23 cellular contexts compared by ENCODE assay signal in genomic region chrX:83934220-83934619, GRCh38.
DNase-seq lines count a peak whose midpoint lies in the region; ATAC-seq, FAIRE-seq and TF ChIP-seq lines count a peak whose summit lies in the region.
"Had no signal": no experiment of that assay in that cellular context is flagged by ENCODE, and none has a peak within 500 bp of the region (broad histone marks: within the 10 kb centered on the region; RNA-seq: fewer than 3 reads in every experiment).

No MANE protein-coding gene starts in this region.

- no peak overlapping the region for H3K18ac ChIP-seq in H1 (ENCODE audit: extremely low read depth, low read length)

- H3K4me3 ChIP-seq in SK-N-SH (ENCODE audit: low read depth in 2 of 2, low read length in 1 of 2) (no peak overlapping the region), H1 (ENCODE audit: extremely low read depth in 1 of 4, insufficient read depth in 2 of 4, low read depth in 3 of 4, low read length in 4 of 4) (no peak overlapping the region), WERI-Rb-1 (ENCODE audit: low read depth, low read length) (no peak overlapping the region)
- H3K4me3 ChIP-seq: body of pancreas, K562, left ventricle myocardium inferior had no signal

- no peak overlapping the region for H2BK20ac ChIP-seq in H1 (ENCODE audit: low read length)

- H3K4me3 Mint-ChIP-seq in natural killer cell treated with Interleukin-12 subunit alpha and Interleukin-12 subunit beta and Interleukin-15 and Interleukin-18, amount 100 ng/mL, for 72 hours: no peak overlapping the region
- H3K4me3 Mint-ChIP-seq: activated naive CD8-positive, alpha-beta T cell; CD4-positive, alpha-beta memory T cell; stimulated activated naive CD8-positive, alpha-beta T cell treated with anti-CD3 and anti-CD28 coated beads, Interleukin-15, Interleukin-2, amounts not matched to agents 100 ng/mL and 50 ng/mL, for 24 hours; T-helper 2 cell treated with Interferon-gamma antibody and Interleukin-4, amounts not matched to agents 5 μg/mL and 100 μg/mL, for 36 hours had no signal

- no peak for TF ChIP-seq EP300 in SK-N-SH (IDR thresholded peaks at IDR 0.05; ENCODE audit: borderline replicate concordance in 1 of 2, low read depth in 1 of 2, low read length in 1 of 2)
- no peak for TF ChIP-seq EP300 in H1 (IDR thresholded peaks at IDR 0.05; ENCODE audit: borderline replicate concordance in 1 of 2, low read depth in 2 of 2, low read length in 2 of 2)

- WGBS in SK-N-SH (ENCODE audit: low lambda C conversion rate): 14% methylated on average over 2 of the region's 2 CpGs
- 84% methylated on average over 2 of the region's 2 CpGs; no CpG with 5 or more reads in 1 of the 2 experiments for WGBS in H1 (ENCODE audit: extremely low coverage in 1 of 2, insufficient coverage in 1 of 2, insufficient read length in 1 of 2, insufficient replicate concordance in 2 of 2, low coverage in 1 of 2, low lambda C conversion rate in 2 of 2, missing lambda C conversion rate in 1 of 2), 2 experiments

- H3K4me1 ChIP-seq in SK-N-SH (ENCODE audit: control insufficient read depth in 1 of 2, insufficient read depth in 2 of 2, low read depth in 1 of 2, low read length in 1 of 2) (no peaks in the 10 kb centered on the region), H1 (replicated peaks in 1 of 4; ENCODE audit: control insufficient read depth in 3 of 4, insufficient read depth in 4 of 4, low read length in 3 of 4) (no peaks in the 10 kb centered on the region)
- H3K4me1 ChIP-seq: body of pancreas, left ventricle myocardium inferior had no signal

- H2BK5ac ChIP-seq in H1 (ENCODE audit: low read depth, low read length): no peak overlapping the region

- no peaks in the 10 kb centered on the region for H3K9me3 ChIP-seq in SK-N-SH
- H3K9me3 ChIP-seq in H1 (ENCODE audit: insufficient read depth in 2 of 2, low read depth in 1 of 2, low read length in 1 of 2): no peaks in the 10 kb centered on the region
- H3K9me3 ChIP-seq in WERI-Rb-1 (ENCODE audit: severe bottlenecking): no peaks in the 10 kb centered on the region
- H3K9me3 ChIP-seq: body of pancreas, left ventricle myocardium inferior had no signal

- no peak for DNase-seq in SK-N-SH
- DNase-seq in NCI-H748 treated with DMSO at 0.1 percent for 48 hours (lab: John Stamatoyannopoulos, UW): peak; percentile 2
- no peak for DNase-seq in H1 (ENCODE audit: low read depth in 1 of 2, low spot score in 2 of 2)
- no peak for DNase-seq in natural killer cell treated with Interleukin-12 subunit alpha and Interleukin-12 subunit beta and Interleukin-15 and Interleukin-18, amount 100 ng/mL, for 72 hours (ENCODE audit: low spot score)
- no peak for DNase-seq in frontal cortex (ENCODE audit: low spot score in 2 of 2)
- no peak for DNase-seq in WERI-Rb-1
- DNase-seq: activated CD4-positive, alpha-beta T cell treated with anti-CD3 and anti-CD28 coated beads for 1 hour; body of pancreas; CD4-positive, alpha-beta memory T cell; EL; left ventricle myocardium inferior; NCI-H1048; NCI-H2171 treated with DMSO at 0.1 percent for 48 hours; SHP77 treated with DMSO at 0.1 percent for 48 hours; stimulated activated CD4-positive, alpha-beta T cell treated with anti-CD3 and anti-CD28 coated beads, Interleukin-1b, Interleukin-23, amount 100 ng/mL, for 48 hours; trophoblast cell had no signal

- no peaks in the 10 kb centered on the region for H3K4me1 Mint-ChIP-seq in natural killer cell treated with Interleukin-12 subunit alpha and Interleukin-12 subunit beta and Interleukin-15 and Interleukin-18, amount 100 ng/mL, for 72 hours (ENCODE audit: low read depth in 2 of 2)
- H3K4me1 Mint-ChIP-seq: CD4-positive, alpha-beta memory T cell had no signal

- FAIRE-seq in H1 (lab: Jason Lieb, UNC) (no peak), frontal cortex (lab: Jason Lieb, UNC) (no peak)
- FAIRE-seq: K562 had no signal

- H3K9ac ChIP-seq in SK-N-SH (no peak overlapping the region), H1 (replicated peaks in 1 of 4; ENCODE audit: extremely low read depth in 1 of 4, low read depth in 3 of 4, low read length in 3 of 4) (no peak overlapping the region)

- H3K27me3 Mint-ChIP-seq in natural killer cell treated with Interleukin-12 subunit alpha and Interleukin-12 subunit beta and Interleukin-15 and Interleukin-18, amount 100 ng/mL, for 72 hours: no peaks in the 10 kb centered on the region
- H3K27me3 Mint-ChIP-seq: activated naive CD8-positive, alpha-beta T cell; CD4-positive, alpha-beta memory T cell; stimulated activated naive CD8-positive, alpha-beta T cell treated with anti-CD3 and anti-CD28 coated beads, Interleukin-15, Interleukin-2, amounts not matched to agents 100 ng/mL and 50 ng/mL, for 24 hours had no signal

- H3K27ac Mint-ChIP-seq in natural killer cell treated with Interleukin-12 subunit alpha and Interleukin-12 subunit beta and Interleukin-15 and Interleukin-18, amount 100 ng/mL, for 72 hours: no peak overlapping the region
- H3K27ac Mint-ChIP-seq: activated naive CD8-positive, alpha-beta T cell; CD4-positive, alpha-beta memory T cell; stimulated activated naive CD8-positive, alpha-beta T cell treated with anti-CD3 and anti-CD28 coated beads, Interleukin-15, Interleukin-2, amounts not matched to agents 100 ng/mL and 50 ng/mL, for 24 hours; T-helper 2 cell treated with Interferon-gamma antibody and Interleukin-4, amounts not matched to agents 5 μg/mL and 100 μg/mL, for 36 hours had no signal

- no peak overlapping the region for H3K56ac ChIP-seq in H1 (replicated peaks; ENCODE audit: insufficient read length, low read depth, low read length)

- no peak overlapping the region for H4K91ac ChIP-seq in H1 (replicated peaks; ENCODE audit: insufficient read length, low read length)

- H3K23ac ChIP-seq in H1 (ENCODE audit: insufficient read length): no peak overlapping the region

- H2BK120ac ChIP-seq in H1 (replicated peaks; ENCODE audit: low read depth, low read length): no peak overlapping the region

- H3K36me3 ChIP-seq in SK-N-SH (replicated peaks in 1 of 2; ENCODE audit: control insufficient read depth in 1 of 2, insufficient read depth in 2 of 2, low read length in 1 of 2): no peaks in the 10 kb centered on the region
- no peaks in the 10 kb centered on the region for H3K36me3 ChIP-seq in H1 (ENCODE audit: control insufficient read depth in 2 of 4, insufficient read depth in 4 of 4, low read length in 3 of 4)
- no peaks in the 10 kb centered on the region for H3K36me3 ChIP-seq in WERI-Rb-1
- H3K36me3 ChIP-seq: left ventricle myocardium inferior had no signal

- no peaks in the 10 kb centered on the region for H3K23me2 ChIP-seq in H1 (ENCODE audit: low read depth, low read length)

- no peak overlapping the region for H2BK12ac ChIP-seq in H1 (ENCODE audit: low read depth, low read length)

- H4K5ac ChIP-seq in H1 (ENCODE audit: insufficient read length, low read depth, low read length): no peak overlapping the region

- no peak overlapping the region for H3K27ac ChIP-seq in SK-N-SH (ENCODE audit: low read depth in 2 of 2, low read length in 1 of 2)
- H3K27ac ChIP-seq in H1 (ENCODE audit: low read depth, low read length): no peak overlapping the region
- H3K27ac ChIP-seq in WERI-Rb-1: no peak overlapping the region
- H3K27ac ChIP-seq: body of pancreas, left ventricle myocardium inferior had no signal

- no peaks in the 10 kb centered on the region for H3K79me1 ChIP-seq in H1 (ENCODE audit: low read depth, low read length)

- CTCF ChIA-PET in SK-N-SH (lab: Yijun Ruan, JAX): interaction anchor here (1.0 to 1.5 kb wide), 3 partner anchors 10 to 18 kb away, joined by 3 to 4 read pairs (median 3); no protein-coding TSS in a partner anchor
- CTCF ChIA-PET in H1 (lab: Charles Lee; ENCODE audit: partially characterized antibody): interaction anchor here (1.2 to 1.6 kb wide), 3 partner anchors 10 to 163 kb away, joined by 3 to 5 read pairs (median 4); no protein-coding TSS in a partner anchor

- H2BK15ac ChIP-seq in H1 (ENCODE audit: low read length): no peak overlapping the region

- H3K9me2 ChIP-seq in SK-N-SH: no peaks in the 10 kb centered on the region

- no peak for TF ChIP-seq POLR2A in H1 (IDR thresholded peaks at IDR 0.05; ENCODE audit: control extremely low read depth in 1 of 2, low read depth in 2 of 2, low read length in 2 of 2)

- no peak for ATAC-seq in SK-N-SH treated with all-trans-retinoic acid at 6 μM for 48 hours
- no peak for ATAC-seq in HG03135 (IDR thresholded peaks at IDR 0.05; ENCODE audit: unreplicated experiment)
- no peak for ATAC-seq in natural killer cell treated with Interleukin-12 subunit alpha and Interleukin-12 subunit beta and Interleukin-15 and Interleukin-18, amount 100 ng/mL, for 72 hours
- ATAC-seq: body of pancreas, HCT116, K562 had no signal

- H3K4me2 ChIP-seq in SK-N-SH (no peak overlapping the region), H1 (ENCODE audit: insufficient read depth in 1 of 2, low read depth in 2 of 2, low read length in 2 of 2) (no peak overlapping the region)

- H3K9me3 Mint-ChIP-seq in natural killer cell treated with Interleukin-12 subunit alpha and Interleukin-12 subunit beta and Interleukin-15 and Interleukin-18, amount 100 ng/mL, for 72 hours: peaks cover 2% of the 10 kb centered on the region
- H3K9me3 Mint-ChIP-seq: stimulated activated naive CD8-positive, alpha-beta T cell treated with anti-CD3 and anti-CD28 coated beads, Interleukin-15, Interleukin-2, amounts not matched to agents 100 ng/mL and 50 ng/mL, for 24 hours; T-helper 2 cell treated with Interferon-gamma antibody and Interleukin-4, amounts not matched to agents 5 μg/mL and 100 μg/mL, for 36 hours had no signal

- H2AK5ac ChIP-seq in H1 (ENCODE audit: low read depth, low read length): no peak overlapping the region

- no peak overlapping the region for H3K4ac ChIP-seq in H1 (replicated peaks; ENCODE audit: insufficient read length, low read depth, low read length)

- H4K20me1 ChIP-seq in SK-N-SH (ENCODE audit: insufficient read depth): no peaks in the 10 kb centered on the region
- H4K20me1 ChIP-seq in H1 (replicated peaks in 1 of 2; ENCODE audit: control insufficient read depth in 1 of 2, insufficient read depth in 2 of 2, low read length in 2 of 2): no peaks in the 10 kb centered on the region

- no peak overlapping the region for H4K8ac ChIP-seq in H1 (ENCODE audit: extremely low read depth, insufficient read depth, low read length)

- H3K79me2 ChIP-seq in SK-N-SH (ENCODE audit: insufficient read depth) (no peaks in the 10 kb centered on the region), H1 (ENCODE audit: control insufficient read depth in 1 of 2, insufficient read depth in 2 of 2, low read length in 2 of 2) (no peaks in the 10 kb centered on the region)

- no peaks in the 10 kb centered on the region for H3F3A ChIP-seq in SK-N-SH (replicated peaks; ENCODE audit: insufficient read depth)

- TF ChIP-seq CTCF in SK-N-SH (IDR thresholded peaks at IDR 0.05) (peak; percentile 39), H1 (IDR thresholded peaks at IDR 0.05; ENCODE audit: control extremely low read depth in 1 of 3, insufficient read depth in 1 of 3, low read depth in 1 of 3, low read length in 3 of 3) (peak in 1 of 3 experiments; percentile 19; a peak in 1 of 4 replicates), WERI-Rb-1 (IDR thresholded peaks at IDR 0.05; ENCODE audit: low read depth, low read length) (no peak)

- H2AFZ ChIP-seq in SK-N-SH (ENCODE audit: low read depth) (no peak overlapping the region), H1 (ENCODE audit: low read length) (no peak overlapping the region)

- no peaks in the 10 kb centered on the region for H3K36me3 Mint-ChIP-seq in natural killer cell treated with Interleukin-12 subunit alpha and Interleukin-12 subunit beta and Interleukin-15 and Interleukin-18, amount 100 ng/mL, for 72 hours
- H3K36me3 Mint-ChIP-seq: activated naive CD8-positive, alpha-beta T cell; CD4-positive, alpha-beta memory T cell had no signal

- POLR2A ChIA-PET in SK-N-SH (lab: Yijun Ruan, JAX): no interaction called here
- POLR2A ChIA-PET in H1 (lab: Charles Lee; ENCODE audit: partially characterized antibody): no interaction called here

- peak; percentile 35; the same call in 1 of the 2 replicates for TF ChIP-seq RAD21 in SK-N-SH (IDR thresholded peaks at IDR 0.05; ENCODE audit: low read length)
- TF ChIP-seq RAD21 in H1 (IDR thresholded peaks at IDR 0.05 in 1 of 2, conservative IDR thresholded peaks at IDR 0.05 in 1 of 2; ENCODE audit: low read depth in 2 of 2, low read length in 2 of 2): peak; percentile 50 to 55

- no peak overlapping the region for H3K14ac ChIP-seq in H1 (ENCODE audit: insufficient read length)

- H3K27me3 ChIP-seq in SK-N-SH (ENCODE audit: insufficient read depth): no peaks in the 10 kb centered on the region
- H3K27me3 ChIP-seq in H1 (replicated peaks in 1 of 4; ENCODE audit: control insufficient read depth in 3 of 4, extremely low read depth in 1 of 4, insufficient read depth in 3 of 4, low read length in 3 of 4): no peaks in the 10 kb centered on the region
- H3K27me3 ChIP-seq in WERI-Rb-1 (ENCODE audit: insufficient read depth, low read depth, severe bottlenecking): no peaks in the 10 kb centered on the region
- H3K27me3 ChIP-seq: body of pancreas had no signal

Comparison
In these comparisons a context has a peak if more than half of its experiments do, and no peak if none do; other contexts are left out.
1. Of the 17 proteins assayed by ChIP-seq in both H1 and SK-N-SH: peak only in H1: none; only in SK-N-SH: none; in both: RAD21; in neither: 15; mixed calls (peak in some experiments, not most) for 1.